Comparison of ENCODE assay signal across 1 cellular context in the genomic region with DNA sequence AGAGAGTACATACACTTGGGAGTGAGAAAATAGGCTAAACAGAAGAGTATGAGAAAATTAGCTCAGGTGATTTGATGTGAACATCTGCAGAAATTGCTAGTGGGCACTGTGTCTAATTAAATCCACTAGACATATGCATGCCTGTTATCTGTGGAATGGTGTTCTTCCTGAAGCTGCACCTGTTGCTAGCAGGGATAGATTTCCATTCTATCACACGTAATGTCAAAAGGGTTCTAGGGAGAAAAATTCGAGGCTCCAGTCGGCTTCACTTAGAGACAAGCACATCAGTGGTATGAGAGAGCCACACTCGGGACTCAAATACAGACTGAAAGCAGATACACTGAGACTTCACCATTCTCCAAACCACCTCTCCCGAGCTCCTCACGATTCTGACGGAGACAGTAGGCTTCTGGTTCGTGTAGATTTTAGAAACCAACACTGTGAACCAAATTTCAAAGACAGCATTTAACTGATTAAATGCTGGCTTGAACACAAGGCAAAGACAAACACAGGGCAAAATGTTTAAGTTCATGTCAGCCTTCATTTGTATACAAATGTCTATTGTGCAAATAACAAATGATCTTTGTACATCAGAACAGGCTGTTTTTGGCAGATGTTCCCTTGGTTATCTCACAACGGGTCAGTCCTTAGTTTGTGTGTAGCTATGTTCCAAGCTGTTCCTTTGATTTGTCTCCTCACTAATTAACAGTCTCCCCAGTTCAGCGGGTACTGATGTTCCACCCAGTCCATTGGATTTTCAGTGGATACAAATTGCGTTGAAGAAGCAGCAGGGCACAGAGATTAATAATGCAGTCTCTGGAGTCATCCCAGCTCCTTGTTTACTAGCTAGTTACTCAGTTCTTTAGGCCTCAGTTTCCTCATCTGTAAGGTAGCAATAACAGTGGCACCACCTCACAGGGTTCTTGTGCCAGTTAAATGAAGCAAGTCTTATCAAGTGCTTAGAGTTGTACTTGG.
TF ChIP-seq lines count a peak whose summit lies in the region.

No MANE protein-coding gene starts in this region.

TF ChIP-seq in HepG2, 621 proteins besides CTCF, POLR2A, EP300 and RAD21 (continued from another document and continues in another):
- TF ChIP-seq, protein P1, sequence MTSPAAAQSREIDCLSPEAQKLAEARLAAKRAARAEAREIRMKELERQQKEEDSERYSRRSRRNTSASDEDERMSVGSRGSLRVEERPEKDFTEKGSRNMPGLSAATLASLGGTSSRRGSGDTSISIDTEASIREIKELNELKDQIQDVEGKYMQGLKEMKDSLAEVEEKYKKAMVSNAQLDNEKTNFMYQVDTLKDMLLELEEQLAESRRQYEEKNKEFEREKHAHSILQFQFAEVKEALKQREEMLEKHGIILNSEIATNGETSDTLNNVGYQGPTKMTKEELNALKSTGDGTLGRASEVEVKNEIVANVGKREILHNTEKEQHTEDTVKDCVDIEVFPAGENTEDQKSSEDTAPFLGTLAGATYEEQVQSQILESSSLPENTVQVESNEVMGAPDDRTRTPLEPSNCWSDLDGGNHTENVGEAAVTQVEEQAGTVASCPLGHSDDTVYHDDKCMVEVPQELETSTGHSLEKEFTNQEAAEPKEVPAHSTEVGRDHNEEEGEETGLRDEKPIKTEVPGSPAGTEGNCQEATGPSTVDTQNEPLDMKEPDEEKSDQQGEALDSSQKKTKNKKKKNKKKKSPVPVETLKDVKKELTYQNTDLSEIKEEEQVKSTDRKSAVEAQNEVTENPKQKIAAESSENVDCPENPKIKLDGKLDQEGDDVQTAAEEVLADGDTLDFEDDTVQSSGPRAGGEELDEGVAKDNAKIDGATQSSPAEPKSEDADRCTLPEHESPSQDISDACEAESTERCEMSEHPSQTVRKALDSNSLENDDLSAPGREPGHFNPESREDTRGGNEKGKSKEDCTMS (CRISPR knock-in tag; conservative IDR thresholded peaks at IDR 0.05) = no peak
- TF ChIP-seq, protein P2, sequence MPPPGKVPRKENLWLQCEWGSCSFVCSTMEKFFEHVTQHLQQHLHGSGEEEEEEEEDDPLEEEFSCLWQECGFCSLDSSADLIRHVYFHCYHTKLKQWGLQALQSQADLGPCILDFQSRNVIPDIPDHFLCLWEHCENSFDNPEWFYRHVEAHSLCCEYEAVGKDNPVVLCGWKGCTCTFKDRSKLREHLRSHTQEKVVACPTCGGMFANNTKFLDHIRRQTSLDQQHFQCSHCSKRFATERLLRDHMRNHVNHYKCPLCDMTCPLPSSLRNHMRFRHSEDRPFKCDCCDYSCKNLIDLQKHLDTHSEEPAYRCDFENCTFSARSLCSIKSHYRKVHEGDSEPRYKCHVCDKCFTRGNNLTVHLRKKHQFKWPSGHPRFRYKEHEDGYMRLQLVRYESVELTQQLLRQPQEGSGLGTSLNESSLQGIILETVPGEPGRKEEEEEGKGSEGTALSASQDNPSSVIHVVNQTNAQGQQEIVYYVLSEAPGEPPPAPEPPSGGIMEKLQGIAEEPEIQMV (CRISPR knock-in tag; IDR thresholded peaks at IDR 0.05; ENCODE audit: low read depth) = no peak
- TF ChIP-seq ZNF567 (CRISPR knock-in tag; IDR thresholded peaks at IDR 0.05; ENCODE audit: borderline replicate concordance) = no peak
- TF ChIP-seq, protein P3, sequence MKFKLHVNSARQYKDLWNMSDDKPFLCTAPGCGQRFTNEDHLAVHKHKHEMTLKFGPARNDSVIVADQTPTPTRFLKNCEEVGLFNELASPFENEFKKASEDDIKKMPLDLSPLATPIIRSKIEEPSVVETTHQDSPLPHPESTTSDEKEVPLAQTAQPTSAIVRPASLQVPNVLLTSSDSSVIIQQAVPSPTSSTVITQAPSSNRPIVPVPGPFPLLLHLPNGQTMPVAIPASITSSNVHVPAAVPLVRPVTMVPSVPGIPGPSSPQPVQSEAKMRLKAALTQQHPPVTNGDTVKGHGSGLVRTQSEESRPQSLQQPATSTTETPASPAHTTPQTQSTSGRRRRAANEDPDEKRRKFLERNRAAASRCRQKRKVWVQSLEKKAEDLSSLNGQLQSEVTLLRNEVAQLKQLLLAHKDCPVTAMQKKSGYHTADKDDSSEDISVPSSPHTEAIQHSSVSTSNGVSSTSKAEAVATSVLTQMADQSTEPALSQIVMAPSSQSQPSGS (CRISPR knock-in tag; IDR thresholded peaks at IDR 0.05) = peak; percentile 50; the same call in 1 of the 2 replicates
- TF ChIP-seq, protein P4, sequence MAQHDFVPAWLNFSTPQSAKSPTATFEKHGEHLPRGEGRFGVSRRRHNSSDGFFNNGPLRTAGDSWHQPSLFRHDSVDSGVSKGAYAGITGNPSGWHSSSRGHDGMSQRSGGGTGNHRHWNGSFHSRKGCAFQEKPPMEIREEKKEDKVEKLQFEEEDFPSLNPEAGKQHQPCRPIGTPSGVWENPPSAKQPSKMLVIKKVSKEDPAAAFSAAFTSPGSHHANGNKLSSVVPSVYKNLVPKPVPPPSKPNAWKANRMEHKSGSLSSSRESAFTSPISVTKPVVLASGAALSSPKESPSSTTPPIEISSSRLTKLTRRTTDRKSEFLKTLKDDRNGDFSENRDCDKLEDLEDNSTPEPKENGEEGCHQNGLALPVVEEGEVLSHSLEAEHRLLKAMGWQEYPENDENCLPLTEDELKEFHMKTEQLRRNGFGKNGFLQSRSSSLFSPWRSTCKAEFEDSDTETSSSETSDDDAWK (CRISPR knock-in tag; IDR thresholded peaks at IDR 0.05) = no peak
- TF ChIP-seq, protein P5, sequence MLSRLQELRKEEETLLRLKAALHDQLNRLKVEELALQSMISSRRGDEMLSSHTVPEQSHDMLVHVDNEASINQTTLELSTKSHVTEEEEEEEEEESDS (CRISPR knock-in tag; IDR thresholded peaks at IDR 0.05; ENCODE audit: borderline replicate concordance) = no peak
- 0 out of 2 replicates have a peak, but pooled peaks have one; percentile 50 for TF ChIP-seq GZF1 (CRISPR knock-in tag; IDR thresholded peaks at IDR 0.05)
- TF ChIP-seq, protein P6, sequence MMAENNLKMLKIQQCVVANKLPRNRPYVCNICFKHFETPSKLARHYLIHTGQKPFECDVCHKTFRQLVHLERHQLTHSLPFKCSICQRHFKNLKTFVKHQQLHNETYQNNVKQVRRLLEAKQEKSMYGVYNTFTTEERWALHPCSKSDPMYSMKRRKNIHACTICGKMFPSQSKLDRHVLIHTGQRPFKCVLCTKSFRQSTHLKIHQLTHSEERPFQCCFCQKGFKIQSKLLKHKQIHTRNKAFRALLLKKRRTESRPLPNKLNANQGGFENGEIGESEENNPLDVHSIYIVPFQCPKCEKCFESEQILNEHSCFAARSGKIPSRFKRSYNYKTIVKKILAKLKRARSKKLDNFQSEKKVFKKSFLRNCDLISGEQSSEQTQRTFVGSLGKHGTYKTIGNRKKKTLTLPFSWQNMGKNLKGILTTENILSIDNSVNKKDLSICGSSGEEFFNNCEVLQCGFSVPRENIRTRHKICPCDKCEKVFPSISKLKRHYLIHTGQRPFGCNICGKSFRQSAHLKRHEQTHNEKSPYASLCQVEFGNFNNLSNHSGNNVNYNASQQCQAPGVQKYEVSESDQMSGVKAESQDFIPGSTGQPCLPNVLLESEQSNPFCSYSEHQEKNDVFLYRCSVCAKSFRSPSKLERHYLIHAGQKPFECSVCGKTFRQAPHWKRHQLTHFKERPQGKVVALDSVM (CRISPR knock-in tag; IDR thresholded peaks at IDR 0.05) = 0 out of 2 replicates have a peak, but pooled peaks have one; percentile 25
- TF ChIP-seq ARID2 (CRISPR knock-in tag; IDR thresholded peaks at IDR 0.05; ENCODE audit: borderline replicate concordance) = no peak
- peak; percentile 7; the same call in 1 of the 2 replicates for TF ChIP-seq ELF4 (CRISPR knock-in tag; IDR thresholded peaks at IDR 0.05; ENCODE audit: borderline replicate concordance)
- TF ChIP-seq CEBPB (IDR thresholded peaks at IDR 0.05; ENCODE audit: borderline replicate concordance, low read depth, low read length) = peak; percentile 81
- TF ChIP-seq ZNF326 (CRISPR knock-in tag; IDR thresholded peaks at IDR 0.05; ENCODE audit: borderline replicate concordance) = no peak
- TF ChIP-seq HOXD1 (CRISPR knock-in tag; IDR thresholded peaks at IDR 0.05) = no peak
- TF ChIP-seq HOXA9 (CRISPR knock-in tag; IDR thresholded peaks at IDR 0.05; ENCODE audit: borderline replicate concordance) = no peak
- TF ChIP-seq SRSF4 (IDR thresholded peaks at IDR 0.05; ENCODE audit: low read depth, low read length, poor library complexity, severe bottlenecking) = no peak
- TF ChIP-seq, protein P7, sequence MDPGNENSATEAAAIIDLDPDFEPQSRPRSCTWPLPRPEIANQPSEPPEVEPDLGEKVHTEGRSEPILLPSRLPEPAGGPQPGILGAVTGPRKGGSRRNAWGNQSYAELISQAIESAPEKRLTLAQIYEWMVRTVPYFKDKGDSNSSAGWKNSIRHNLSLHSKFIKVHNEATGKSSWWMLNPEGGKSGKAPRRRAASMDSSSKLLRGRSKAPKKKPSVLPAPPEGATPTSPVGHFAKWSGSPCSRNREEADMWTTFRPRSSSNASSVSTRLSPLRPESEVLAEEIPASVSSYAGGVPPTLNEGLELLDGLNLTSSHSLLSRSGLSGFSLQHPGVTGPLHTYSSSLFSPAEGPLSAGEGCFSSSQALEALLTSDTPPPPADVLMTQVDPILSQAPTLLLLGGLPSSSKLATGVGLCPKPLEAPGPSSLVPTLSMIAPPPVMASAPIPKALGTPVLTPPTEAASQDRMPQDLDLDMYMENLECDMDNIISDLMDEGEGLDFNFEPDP (CRISPR knock-in tag; conservative IDR thresholded peaks at IDR 0.05) = peak; percentile 73; the same call in 1 of the 2 replicates
- TF ChIP-seq ZBTB38 (CRISPR knock-in tag; IDR thresholded peaks at IDR 0.05) = no peak
- no peak for TF ChIP-seq ZNF619 (CRISPR knock-in tag; IDR thresholded peaks at IDR 0.05)
- TF ChIP-seq ZFP62 (CRISPR knock-in tag; IDR thresholded peaks at IDR 0.05) = no peak
- peak; percentile 47; the same call in 1 of the 2 replicates for TF ChIP-seq ZFY (CRISPR knock-in tag; IDR thresholded peaks at IDR 0.05)
- TF ChIP-seq ZNF207 (IDR thresholded peaks at IDR 0.05; ENCODE audit: borderline replicate concordance) = no peak
- TF ChIP-seq PCBP1 (IDR thresholded peaks at IDR 0.05; ENCODE audit: borderline replicate concordance, low read depth, low read length) = no peak
- no peak for TF ChIP-seq HMG20B (CRISPR knock-in tag; conservative IDR thresholded peaks at IDR 0.05)
- TF ChIP-seq, protein P8, sequence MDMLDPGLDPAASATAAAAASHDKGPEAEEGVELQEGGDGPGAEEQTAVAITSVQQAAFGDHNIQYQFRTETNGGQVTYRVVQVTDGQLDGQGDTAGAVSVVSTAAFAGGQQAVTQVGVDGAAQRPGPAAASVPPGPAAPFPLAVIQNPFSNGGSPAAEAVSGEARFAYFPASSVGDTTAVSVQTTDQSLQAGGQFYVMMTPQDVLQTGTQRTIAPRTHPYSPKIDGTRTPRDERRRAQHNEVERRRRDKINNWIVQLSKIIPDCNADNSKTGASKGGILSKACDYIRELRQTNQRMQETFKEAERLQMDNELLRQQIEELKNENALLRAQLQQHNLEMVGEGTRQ (IDR thresholded peaks at IDR 0.05; ENCODE audit: low read depth, low read length) = no peak
- TF ChIP-seq, protein P8 (CRISPR knock-in tag; IDR thresholded peaks at IDR 0.05; ENCODE audit: borderline replicate concordance) = no peak
- TF ChIP-seq, protein P9, sequence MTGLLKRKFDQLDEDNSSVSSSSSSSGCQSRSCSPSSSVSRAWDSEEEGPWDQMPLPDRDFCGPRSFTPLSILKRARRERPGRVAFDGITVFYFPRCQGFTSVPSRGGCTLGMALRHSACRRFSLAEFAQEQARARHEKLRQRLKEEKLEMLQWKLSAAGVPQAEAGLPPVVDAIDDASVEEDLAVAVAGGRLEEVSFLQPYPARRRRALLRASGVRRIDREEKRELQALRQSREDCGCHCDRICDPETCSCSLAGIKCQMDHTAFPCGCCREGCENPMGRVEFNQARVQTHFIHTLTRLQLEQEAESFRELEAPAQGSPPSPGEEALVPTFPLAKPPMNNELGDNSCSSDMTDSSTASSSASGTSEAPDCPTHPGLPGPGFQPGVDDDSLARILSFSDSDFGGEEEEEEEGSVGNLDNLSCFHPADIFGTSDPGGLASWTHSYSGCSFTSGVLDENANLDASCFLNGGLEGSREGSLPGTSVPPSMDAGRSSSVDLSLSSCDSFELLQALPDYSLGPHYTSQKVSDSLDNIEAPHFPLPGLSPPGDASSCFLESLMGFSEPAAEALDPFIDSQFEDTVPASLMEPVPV (CRISPR knock-in tag; IDR thresholded peaks at IDR 0.05) = no peak; the same call in 1 of the 2 replicates
- TF ChIP-seq, protein P10, sequence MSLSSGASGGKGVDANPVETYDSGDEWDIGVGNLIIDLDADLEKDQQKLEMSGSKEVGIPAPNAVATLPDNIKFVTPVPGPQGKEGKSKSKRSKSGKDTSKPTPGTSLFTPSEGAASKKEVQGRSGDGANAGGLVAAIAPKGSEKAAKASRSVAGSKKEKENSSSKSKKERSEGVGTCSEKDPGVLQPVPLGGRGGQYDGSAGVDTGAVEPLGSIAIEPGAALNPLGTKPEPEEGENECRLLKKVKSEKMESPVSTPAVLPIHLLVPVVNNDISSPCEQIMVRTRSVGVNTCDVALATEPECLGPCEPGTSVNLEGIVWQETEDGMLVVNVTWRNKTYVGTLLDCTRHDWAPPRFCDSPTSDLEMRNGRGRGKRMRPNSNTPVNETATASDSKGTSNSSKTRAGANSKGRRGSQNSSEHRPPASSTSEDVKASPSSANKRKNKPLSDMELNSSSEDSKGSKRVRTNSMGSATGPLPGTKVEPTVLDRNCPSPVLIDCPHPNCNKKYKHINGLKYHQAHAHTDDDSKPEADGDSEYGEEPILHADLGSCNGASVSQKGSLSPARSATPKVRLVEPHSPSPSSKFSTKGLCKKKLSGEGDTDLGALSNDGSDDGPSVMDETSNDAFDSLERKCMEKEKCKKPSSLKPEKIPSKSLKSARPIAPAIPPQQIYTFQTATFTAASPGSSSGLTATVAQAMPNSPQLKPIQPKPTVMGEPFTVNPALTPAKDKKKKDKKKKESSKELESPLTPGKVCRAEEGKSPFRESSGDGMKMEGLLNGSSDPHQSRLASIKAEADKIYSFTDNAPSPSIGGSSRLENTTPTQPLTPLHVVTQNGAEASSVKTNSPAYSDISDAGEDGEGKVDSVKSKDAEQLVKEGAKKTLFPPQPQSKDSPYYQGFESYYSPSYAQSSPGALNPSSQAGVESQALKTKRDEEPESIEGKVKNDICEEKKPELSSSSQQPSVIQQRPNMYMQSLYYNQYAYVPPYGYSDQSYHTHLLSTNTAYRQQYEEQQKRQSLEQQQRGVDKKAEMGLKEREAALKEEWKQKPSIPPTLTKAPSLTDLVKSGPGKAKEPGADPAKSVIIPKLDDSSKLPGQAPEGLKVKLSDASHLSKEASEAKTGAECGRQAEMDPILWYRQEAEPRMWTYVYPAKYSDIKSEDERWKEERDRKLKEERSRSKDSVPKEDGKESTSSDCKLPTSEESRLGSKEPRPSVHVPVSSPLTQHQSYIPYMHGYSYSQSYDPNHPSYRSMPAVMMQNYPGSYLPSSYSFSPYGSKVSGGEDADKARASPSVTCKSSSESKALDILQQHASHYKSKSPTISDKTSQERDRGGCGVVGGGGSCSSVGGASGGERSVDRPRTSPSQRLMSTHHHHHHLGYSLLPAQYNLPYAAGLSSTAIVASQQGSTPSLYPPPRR (CRISPR knock-in tag; IDR thresholded peaks at IDR 0.05; ENCODE audit: borderline replicate concordance) = peak; percentile 82; the same call in 1 of the 2 replicates
- TF ChIP-seq, protein P11, sequence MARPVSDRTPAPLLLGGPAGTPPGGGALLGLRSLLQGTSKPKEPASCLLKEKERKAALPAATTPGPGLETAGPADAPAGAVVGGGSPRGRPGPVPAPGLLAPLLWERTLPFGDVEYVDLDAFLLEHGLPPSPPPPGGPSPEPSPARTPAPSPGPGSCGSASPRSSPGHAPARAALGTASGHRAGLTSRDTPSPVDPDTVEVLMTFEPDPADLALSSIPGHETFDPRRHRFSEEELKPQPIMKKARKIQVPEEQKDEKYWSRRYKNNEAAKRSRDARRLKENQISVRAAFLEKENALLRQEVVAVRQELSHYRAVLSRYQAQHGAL (CRISPR knock-in tag; IDR thresholded peaks at IDR 0.05; ENCODE audit: not compliant biosample characterization) = no peak
